ENCODE assay signal across 8 cellular contexts in genomic region chr14:90891326-90891725, GRCh38.
"Had no signal": no experiment of that assay in that cellular context is flagged by ENCODE, and none has a peak within 500 bp of the region (broad histone marks: within the 10 kb centered on the region; RNA-seq: fewer than 3 reads in every experiment).

No MANE protein-coding gene starts in this region.

- ATAC-seq: GM12878 had no signal

- H3K4me3 ChIP-seq: GM12878 had no signal

- FAIRE-seq: G401.6, GM12891, GM12892, GM18507, GM19239 had no signal

- DNase-seq: GDM1, GF-D8 had no signal
